In the genomic region with DNA sequence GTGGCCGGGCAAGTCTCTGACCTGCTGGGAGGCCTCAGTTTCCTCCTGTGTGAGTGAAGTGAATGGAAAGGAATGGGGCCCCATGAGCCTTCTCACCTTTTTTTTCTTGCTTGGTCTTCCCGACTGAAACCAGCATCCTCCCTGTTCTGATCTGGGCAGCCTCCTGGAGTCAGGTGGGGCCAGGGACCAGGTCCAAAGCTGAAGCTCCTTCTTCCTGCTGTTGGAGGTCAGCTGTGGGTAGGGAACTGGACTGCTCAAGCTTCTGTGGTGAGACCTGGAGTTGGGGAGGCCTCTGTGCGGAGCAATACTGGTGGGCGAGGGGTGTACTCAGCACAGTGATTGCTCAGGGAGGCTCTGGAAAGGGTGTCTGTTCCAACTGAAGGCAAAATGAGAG, we compare ENCODE assay signal across 11 cellular contexts.
"Had no signal": no experiment of that assay in that cellular context is flagged by ENCODE, and none has a peak within 500 bp of the region (broad histone marks: within the 10 kb centered on the region; RNA-seq: fewer than 3 reads in every experiment).

No MANE protein-coding gene starts in this region.

- ATAC-seq: natural killer cell treated with Interleukin-12 subunit alpha and Interleukin-12 subunit beta and Interleukin-15 and Interleukin-18, amount 100 ng/mL, for 72 hours had no signal

- H3K4me3 Mint-ChIP-seq: activated naive CD4-positive, alpha-beta T cell treated with anti-CD3 and anti-CD28 coated beads, Interleukin-2, amount 10 ng/mL, durations not matched to agents 7 days and 5 days; memory B cell; natural killer cell treated with Interleukin-12 subunit alpha and Interleukin-12 subunit beta and Interleukin-15 and Interleukin-18, amount 100 ng/mL, for 72 hours had no signal

- H3K4me3 ChIP-seq: adrenal gland, esophagus muscularis mucosa had no signal

- H3K4me1 Mint-ChIP-seq: activated naive CD4-positive, alpha-beta T cell treated with anti-CD3 and anti-CD28 coated beads, Interleukin-2, amount 10 ng/mL, durations not matched to agents 7 days and 5 days; memory B cell had no signal

- H3K36me3 Mint-ChIP-seq: activated naive CD4-positive, alpha-beta T cell treated with anti-CD3 and anti-CD28 coated beads, Interleukin-2, amount 10 ng/mL, durations not matched to agents 7 days and 5 days; memory B cell; natural killer cell treated with Interleukin-12 subunit alpha and Interleukin-12 subunit beta and Interleukin-15 and Interleukin-18, amount 100 ng/mL, for 72 hours; type B pancreatic cell had no signal

- H3K9me3 ChIP-seq: adrenal gland, esophagus muscularis mucosa had no signal

- H3K27ac ChIP-seq: adrenal gland, esophagus muscularis mucosa had no signal

- H3K27me3 ChIP-seq: adrenal gland, esophagus muscularis mucosa had no signal

- H3K27ac Mint-ChIP-seq: activated naive CD4-positive, alpha-beta T cell treated with anti-CD3 and anti-CD28 coated beads, Interleukin-2, amount 10 ng/mL, durations not matched to agents 7 days and 5 days; activated T-helper 2 cell treated with anti-CD3 and anti-CD28 coated beads, Interferon-gamma antibody, Interleukin-2, Interleukin-4, amounts not matched to agents 10 μg/mL and 5 μg/mL and 100 μg/mL, durations not matched to agents 14 hours and 24 hours and 36 hours; memory B cell; natural killer cell treated with Interleukin-12 subunit alpha and Interleukin-12 subunit beta and Interleukin-15 and Interleukin-18, amount 100 ng/mL, for 72 hours had no signal

- H3K9me3 Mint-ChIP-seq: activated naive CD4-positive, alpha-beta T cell treated with anti-CD3 and anti-CD28 coated beads, Interleukin-2, amount 10 ng/mL, durations not matched to agents 7 days and 5 days; activated T-helper 2 cell treated with anti-CD3 and anti-CD28 coated beads, Interferon-gamma antibody, Interleukin-2, Interleukin-4, amounts not matched to agents 10 μg/mL and 5 μg/mL and 100 μg/mL, durations not matched to agents 14 hours and 24 hours and 36 hours; memory B cell; natural killer cell treated with Interleukin-12 subunit alpha and Interleukin-12 subunit beta and Interleukin-15 and Interleukin-18, amount 100 ng/mL, for 72 hours; type B pancreatic cell had no signal

- DNase-seq: activated CD4-positive, alpha-beta T cell treated with anti-CD3 and anti-CD28 coated beads, Interleukin-2, amount 50 U/mL, for 1 hour; activated naive CD4-positive, alpha-beta T cell treated with anti-CD3 and anti-CD28 coated beads, Interleukin-2, amount 10 ng/mL, durations not matched to agents 7 days and 5 days; activated T-cell treated with anti-CD3 and anti-CD28 coated beads for 4 hours; adrenal gland; glutamatergic neuron; left colon had no signal

- H3K27me3 Mint-ChIP-seq: memory B cell, type B pancreatic cell had no signal

- H3K36me3 ChIP-seq: adrenal gland, esophagus muscularis mucosa had no signal
